ENCODE assay signal across 9 cellular contexts in genomic region chr12:7934153-7934552, GRCh38. TPM values are rescaled to one million over a fixed set of nuclear protein-coding genes. Genes with fewer than 3 reads are reported as not detected.
DNase-seq lines count a peak whose midpoint lies in the region; ATAC-seq and TF ChIP-seq lines count a peak whose summit lies in the region.
"Had no signal": no experiment of that assay in that cellular context is flagged by ENCODE, and none has a peak within 500 bp of the region (broad histone marks: within the 10 kb centered on the region; RNA-seq: fewer than 3 reads in every experiment).

No MANE protein-coding gene starts in this region.

- H4K12ac ChIP-seq in trophoblast cell (ENCODE audit: low read depth, low read length), result no peak overlapping the region

- H3K27me3 Mint-ChIP-seq in CD4-positive, alpha-beta memory T cell, result no peaks in the 10 kb centered on the region
- H3K27me3 Mint-ChIP-seq: T-helper 17 cell had no signal

- H3K27ac ChIP-seq in CD4-positive, alpha-beta memory T cell (ENCODE audit: low read depth, low read length), result peak overlapping the region; percentile 90
- H3K27ac ChIP-seq in IMR-90 (ENCODE audit: insufficient read depth, low read length) (peak overlapping the region; percentile 84), esophagus squamous epithelium (peak overlapping the region; percentile 3 to 87 (median 82)), trophoblast cell (ENCODE audit: low read depth, low read length) (peak overlapping the region; percentile 83)

- H3K4me1 ChIP-seq in CD4-positive, alpha-beta memory T cell (ENCODE audit: insufficient read depth, low read length), result peaks cover 61% of the 10 kb centered on the region
- H3K4me1 ChIP-seq in IMR-90 (ENCODE audit: control insufficient read depth, insufficient read depth, low read length) (peaks cover 5% of the 10 kb centered on the region), esophagus squamous epithelium (peaks cover 0 to 32% (median 3%) of the 10 kb centered on the region in 3 donors), trophoblast cell (ENCODE audit: control insufficient read depth in 1 of 2, insufficient read depth in 2 of 2, low read length in 2 of 2) (peaks cover 7 to 9% of the 10 kb centered on the region in 2 experiments)

- TF ChIP-seq CTCF in IMR-90 (conservative IDR thresholded peaks at IDR 0.05; ENCODE audit: low read depth, low read length), result no peak
- TF ChIP-seq CTCF in esophagus squamous epithelium (IDR thresholded peaks at IDR 0.05), result no peak

- H2BK5ac ChIP-seq in IMR-90 (ENCODE audit: low read depth, low read length, poor library complexity, severe bottlenecking) (peak overlapping the region; percentile 44), trophoblast cell (ENCODE audit: low read depth, low read length, poor library complexity) (peak overlapping the region; percentile 42)

- H4K5ac ChIP-seq in IMR-90 (ENCODE audit: low read depth, low read length), result no peak overlapping the region

- no peak for ATAC-seq in IMR-90 (ENCODE audit: low read depth)
- no peak for ATAC-seq in HG02970 (IDR thresholded peaks at IDR 0.05; ENCODE audit: low FRiP score, unreplicated experiment)

- peaks cover 45% of the 10 kb centered on the region for H3K36me3 ChIP-seq in CD4-positive, alpha-beta memory T cell (ENCODE audit: insufficient read depth, low read length)
- H3K36me3 ChIP-seq in IMR-90 (ENCODE audit: control insufficient read depth, insufficient read depth, low read length), result peaks cover 35% of the 10 kb centered on the region
- H3K36me3 ChIP-seq in esophagus squamous epithelium, result peaks cover 0 to 38% (median 3%) of the 10 kb centered on the region in 3 donors
- H3K36me3 ChIP-seq in trophoblast cell (ENCODE audit: control insufficient read depth in 1 of 2, insufficient read depth in 2 of 2, low read length in 2 of 2), result peaks cover 29 to 33% of the 10 kb centered on the region in 2 experiments

- peak overlapping the region; percentile 63; the same call in 1 of the 2 replicates for H3K23ac ChIP-seq in IMR-90 (ENCODE audit: low read depth, low read length)
- no peak overlapping the region for H3K23ac ChIP-seq in trophoblast cell (ENCODE audit: low read length)

- H4K8ac ChIP-seq in IMR-90 (ENCODE audit: low read depth in 2 of 2, low read length in 2 of 2) (peak overlapping the region; percentile 16 to 44; a peak in 2 of 4 replicates), trophoblast cell (ENCODE audit: low read depth, low read length) (no peak overlapping the region)

- in situ Hi-C loops in IMR-90 (cut with MboI; ENCODE audit: low sequenced_read_pairs), result loop anchor here (5.0 kb wide), 1 partner anchor 33 kb away; no protein-coding TSS in a partner anchor

- dilution Hi-C loops in IMR-90 (cut with HindIII; ENCODE audit: low sequenced_read_pairs, unreplicated experiment), result no loop called here

- peak overlapping the region; percentile 21 for H3K18ac ChIP-seq in IMR-90 (ENCODE audit: low read depth, low read length)
- H3K18ac ChIP-seq in trophoblast cell (ENCODE audit: low read length), result no peak overlapping the region

- no peaks in the 10 kb centered on the region for H3K27me3 ChIP-seq in CD4-positive, alpha-beta memory T cell (ENCODE audit: insufficient read depth, low read length)
- no peaks in the 10 kb centered on the region for H3K27me3 ChIP-seq in IMR-90 (ENCODE audit: control insufficient read depth, insufficient read depth, low read length)
- H3K27me3 ChIP-seq in esophagus squamous epithelium, result no peaks in the 10 kb centered on the region
- no peaks in the 10 kb centered on the region for H3K27me3 ChIP-seq in trophoblast cell (ENCODE audit: insufficient read depth, low read length)

- peak in 1 of 5 donors; percentile 26 for DNase-seq in CD4-positive, alpha-beta memory T cell
- DNase-seq in IMR-90 (no peak), esophagus squamous epithelium (lab: John Stamatoyannopoulos, UW) (no peak), trophoblast cell (peak in 1 of 2 donors; percentile 33), NCI-H2196 (lab: John Stamatoyannopoulos, UW; ENCODE audit: unreplicated experiment) (no peak), RKO (ENCODE audit: low spot score) (no peak)
- no peak for DNase-seq in activated CD4-positive, alpha-beta T cell treated with anti-CD3 and anti-CD28 coated beads, Interleukin-2, amount 50 U/mL, for 1 hour
- DNase-seq: T-helper 17 cell had no signal

- H3K4me2 ChIP-seq in IMR-90 (ENCODE audit: low read depth, low read length) (peak overlapping the region; percentile 91), trophoblast cell (ENCODE audit: low read length) (peak overlapping the region; percentile 60)

- intact Hi-C loops in CD4-positive, alpha-beta memory T cell (cut with micrococcal nuclease), result no loop called here
- intact Hi-C loops in IMR-90 (cut with micrococcal nuclease) (no loop called here), esophagus squamous epithelium (cut with DNase I) (loop anchor here (10.0 kb wide), 1 partner anchor 61 kb away; no protein-coding TSS in a partner anchor)

- H3K79me1 ChIP-seq in IMR-90 (ENCODE audit: low read depth in 1 of 2, low read length in 2 of 2) (peaks cover 14 to 43% of the 10 kb centered on the region in 2 experiments; a peak in 3 of 4 replicates), trophoblast cell (ENCODE audit: low read length) (peaks cover 13% of the 10 kb centered on the region)

- H3K4ac ChIP-seq in IMR-90 (ENCODE audit: low read depth, low read length), result peak overlapping the region; percentile 38
- H3K4ac ChIP-seq in trophoblast cell (ENCODE audit: low read depth, low read length), result peak overlapping the region; percentile 57

- H3K79me2 ChIP-seq in trophoblast cell (ENCODE audit: control insufficient read depth, insufficient read depth, low read length, poor library complexity), result peaks cover 22% of the 10 kb centered on the region

- H3K9ac ChIP-seq in IMR-90 (ENCODE audit: low read depth, low read length) (peak overlapping the region; percentile 99), trophoblast cell (ENCODE audit: low read length) (peak overlapping the region; percentile 69)

- H3K56ac ChIP-seq in IMR-90 (ENCODE audit: extremely low read depth, insufficient read depth, low read length), result peak overlapping the region; percentile 62

- peak overlapping the region; percentile 47 for H2AK9ac ChIP-seq in IMR-90 (replicated peaks; ENCODE audit: low read depth, low read length, poor library complexity)

- peaks cover 0 to 1% (median 0%) of the 10 kb centered on the region in 8 donors for H3K9me3 Mint-ChIP-seq in CD4-positive, alpha-beta memory T cell

- H3K9me3 ChIP-seq in CD4-positive, alpha-beta memory T cell (ENCODE audit: control insufficient read depth in 1 of 2, low read length in 2 of 2), result no peaks in the 10 kb centered on the region
- no peaks in the 10 kb centered on the region for H3K9me3 ChIP-seq in IMR-90 (ENCODE audit: control insufficient read depth, insufficient read depth, low read length)
- H3K9me3 ChIP-seq in esophagus squamous epithelium, result no peaks in the 10 kb centered on the region
- H3K9me3 ChIP-seq in trophoblast cell (ENCODE audit: insufficient read depth, low read depth, low read length), result no peaks in the 10 kb centered on the region

- no TSS peak for BruUV-seq in IMR-90 (replicated peaks; lab: Mats Ljungman, UMichigan)

- peaks cover 38% of the 10 kb centered on the region; the same call in 1 of the 2 replicates for H4K20me1 ChIP-seq in IMR-90 (ENCODE audit: insufficient read depth, low read length)

- no peak overlapping the region for H2AFZ ChIP-seq in IMR-90 (replicated peaks; ENCODE audit: low read length, poor library complexity)
- no peak overlapping the region for H2AFZ ChIP-seq in trophoblast cell (ENCODE audit: insufficient read depth, low read length, poor library complexity)

- 0 out of 2 replicates have a peak overlapping the region, but pooled peaks have one; percentile 25 for H2AK5ac ChIP-seq in IMR-90 (ENCODE audit: low read depth, low read length)
- H2AK5ac ChIP-seq in trophoblast cell (ENCODE audit: low read length), result no peak overlapping the region

- no peak overlapping the region for H3K4me3 Mint-ChIP-seq in CD4-positive, alpha-beta memory T cell
- H3K4me3 Mint-ChIP-seq: T-helper 17 cell had no signal

- peak overlapping the region; percentile 87 for H3K14ac ChIP-seq in IMR-90 (replicated peaks; ENCODE audit: low read depth, low read length)
- H3K14ac ChIP-seq in trophoblast cell (ENCODE audit: low read length), result peak overlapping the region; percentile 45

- POLR2A ChIA-PET in CD4-positive, alpha-beta memory T cell (lab: Charles Lee; ENCODE audit: partially characterized antibody), result interaction anchor here (0.8 to 8.2 kb wide), 15 partner anchors 11 to 148 kb away, joined by 3 to 394 read pairs (median 14); partner anchors contain the start of genes FOXJ2 and NECAP1
- POLR2A ChIA-PET in IMR-90 (lab: Charles Lee; ENCODE audit: unreplicated experiment), result interaction anchor here (1.2 kb wide), 1 partner anchor 60 kb away, joined by 3 read pairs; no protein-coding TSS in a partner anchor

- TF ChIP-seq RAD21 in IMR-90 (IDR thresholded peaks at IDR 0.05; ENCODE audit: low read length), result no peak

- H3K4me1 Mint-ChIP-seq in CD4-positive, alpha-beta memory T cell, result peaks cover 18 to 31% (median 25%) of the 10 kb centered on the region in 4 donors

- H2BK15ac ChIP-seq in IMR-90 (ENCODE audit: low read depth, low read length), result peak overlapping the region; percentile 26; the same call in 1 of the 3 replicates

- TF ChIP-seq POLR2A in IMR-90 (IDR thresholded peaks at IDR 0.05; ENCODE audit: low read depth, low read length) (no peak), esophagus squamous epithelium (IDR thresholded peaks at IDR 0.05) (no peak)

- H3K4me3 ChIP-seq in CD4-positive, alpha-beta memory T cell (ENCODE audit: low read length in 2 of 2), result peak overlapping the region; percentile 84 to 87
- peak overlapping the region; percentile 97 for H3K4me3 ChIP-seq in IMR-90 (ENCODE audit: insufficient read depth, low read depth, low read length)
- peak overlapping the region in 3 of 4 donors; percentile 47 to 68 (median 51) for H3K4me3 ChIP-seq in esophagus squamous epithelium
- H3K4me3 ChIP-seq in trophoblast cell (ENCODE audit: low read depth, low read length), result peak overlapping the region; percentile 71

- H4K91ac ChIP-seq in IMR-90 (ENCODE audit: insufficient read depth, low read depth, low read length) (no peak overlapping the region; the same call in 1 of the 2 replicates), trophoblast cell (ENCODE audit: low read depth, low read length) (no peak overlapping the region)

- H2BK120ac ChIP-seq in IMR-90 (ENCODE audit: low read depth, low read length), result no peak overlapping the region
- H2BK120ac ChIP-seq in trophoblast cell (ENCODE audit: insufficient read depth, low read length, poor library complexity), result no peak overlapping the region

- no peaks in the 10 kb centered on the region for H3K9me1 ChIP-seq in IMR-90 (ENCODE audit: insufficient read depth, low read length)

- WGBS in IMR-90 (ENCODE audit: extremely low coverage in 2 of 2, insufficient read length in 1 of 2), 2 experiments, result 20% methylated on average over 1 of the region's 7 CpGs; no CpG with 5 or more reads in 1 of the 2 experiments
- 29 to 50% methylated on average over 7 of the region's 7 CpGs for WGBS in esophagus squamous epithelium, 2 donors
- WGBS in trophoblast cell (ENCODE audit: extremely low coverage, insufficient coverage, insufficient read length), result no CpG with 5 or more reads among the region's 7 CpGs

- peaks cover 21 to 23% of the 10 kb centered on the region in 2 donors for H3K36me3 Mint-ChIP-seq in CD4-positive, alpha-beta memory T cell

- H2BK12ac ChIP-seq in trophoblast cell (ENCODE audit: low read length), result no peak overlapping the region

- CTCF ChIA-PET in CD4-positive, alpha-beta memory T cell (lab: Charles Lee; ENCODE audit: partially characterized antibody), result interaction anchor here (0.7 to 14.7 kb wide), 19 partner anchors 11 to 144 kb away, joined by 3 to 396 read pairs (median 8); partner anchors contain the start of gene C3AR1
- CTCF ChIA-PET in IMR-90 (lab: Yijun Ruan, JAX), result interaction anchor here (1.3 to 2.9 kb wide), 5 partner anchors 26 to 75 kb away, joined by 5 to 25 read pairs (median 9); no protein-coding TSS in a partner anchor

- no peak overlapping the region for H2BK20ac ChIP-seq in IMR-90 (ENCODE audit: low read depth, low read length)

- no peak overlapping the region for H3K27ac Mint-ChIP-seq in CD4-positive, alpha-beta memory T cell
- H3K27ac Mint-ChIP-seq: T-helper 17 cell had no signal

RNA-seq across cellular contexts. Expression of gene SLC2A3, which starts 1.8 kb away (rescaled TPM):
- total RNA-seq in CD4-positive, alpha-beta memory T cell, result 100 to 1,000 TPM; 157 to 158 TPM
- 100 to 1,000 TPM; 100 to 275 TPM for polyA plus RNA-seq in CD4-positive, alpha-beta memory T cell
- total RNA-seq in IMR-90 (2012; rRNA removed), result 54.8 and 113 TPM in 2 replicates
- 38.2 and 46.1 TPM in 2 replicates for polyA plus RNA-seq in IMR-90 (2012; rRNA removed)
- 19.4 and 27.9 TPM in 2 replicates for polyA plus RNA-seq in IMR-90 (2012; cell fraction: cytosol; rRNA removed)
- polyA plus RNA-seq in IMR-90 (2012; cell fraction: nucleus; rRNA removed; ENCODE audit: low replicate concordance), result 44.9 and 179 TPM in 2 replicates
- 1 to 10 TPM; 3.8 to 9.9 (median 4.4) TPM for total RNA-seq in esophagus squamous epithelium
- polyA plus RNA-seq in trophoblast cell (2013), result 1,584 and 1,664 TPM in 2 replicates
